22 cellular contexts compared by ENCODE assay signal in genomic region chr10:114726820-114727271, GRCh38.
DNase-seq lines count a peak whose midpoint lies in the region; ATAC-seq, FAIRE-seq and TF ChIP-seq lines count a peak whose summit lies in the region.
"Had no signal": no experiment of that assay in that cellular context is flagged by ENCODE, and none has a peak within 500 bp of the region (broad histone marks: within the 10 kb centered on the region; RNA-seq: fewer than 3 reads in every experiment).

No MANE protein-coding gene starts in this region.

- intact Hi-C loops in MCF 10A (cut with micrococcal nuclease) (no loop called here), mammary epithelial cell (cut with micrococcal nuclease) (no loop called here), PC-9 (cut with micrococcal nuclease; ENCODE audit: unreplicated experiment) (no loop called here), pancreas (cut with DNase I) (no loop called here)

- 86% methylated on average over 3 of the region's 3 CpGs for WGBS in mammary epithelial cell (ENCODE audit: low coverage, missing lambda C conversion rate)
- 49 to 51% methylated on average over 3 of the region's 3 CpGs for WGBS in pancreas, 2 donors

- FAIRE-seq in pancreas (lab: Jason Lieb, UNC): no peak
- FAIRE-seq: GM12891 had no signal

- H4K20me1 ChIP-seq in mammary epithelial cell (ENCODE audit: insufficient read depth, low read length): no peaks in the 10 kb centered on the region
- no peaks in the 10 kb centered on the region for H4K20me1 ChIP-seq in PC-9 (ENCODE audit: insufficient read depth)
- H4K20me1 ChIP-seq: BLaER1 had no signal

- BruUV-seq in MCF 10A (replicated peaks; lab: Mats Ljungman, UMichigan): no TSS peak
- no TSS peak for BruUV-seq in mammary epithelial cell (replicated peaks; lab: Mats Ljungman, UMichigan)
- BruUV-seq in PC-9 (replicated peaks; lab: Mats Ljungman, UMichigan): no TSS peak

- no peaks in the 10 kb centered on the region for H3K9me2 ChIP-seq in PC-9 (ENCODE audit: insufficient read depth)

- no peak overlapping the region for H3K9ac ChIP-seq in mammary epithelial cell (ENCODE audit: insufficient read depth, low read length)
- H3K9ac ChIP-seq: BLaER1, KMS-11 had no signal

- no peak overlapping the region for H3K27ac Mint-ChIP-seq in MCF 10A (ENCODE audit: low read depth, unreplicated experiment)
- H3K27ac Mint-ChIP-seq: CD4-positive, alpha-beta T cell; GM23338 had no signal

- H3K4me2 ChIP-seq in mammary epithelial cell (ENCODE audit: insufficient read depth, low read depth, low read length) (no peak overlapping the region), PC-9 (peak overlapping the region; percentile 49)
- H3K4me2 ChIP-seq: BLaER1, GM23338, KMS-11 had no signal

- no peak overlapping the region for H3K4me3 ChIP-seq in mammary epithelial cell (replicated peaks in 1 of 3; ENCODE audit: insufficient read depth in 1 of 3, low read depth in 2 of 3, low read length in 3 of 3)
- no peak overlapping the region for H3K4me3 ChIP-seq in HEK293 (ENCODE audit: low read depth, low read length)
- no peak overlapping the region for H3K4me3 ChIP-seq in PC-9
- H3K4me3 ChIP-seq in pancreas: no peak overlapping the region
- H3K4me3 ChIP-seq: BLaER1, GM23338, HAP-1 had no signal

- no peak overlapping the region for H3K27ac ChIP-seq in mammary epithelial cell (ENCODE audit: insufficient read depth, low read depth, low read length)
- H3K27ac ChIP-seq in HEK293 (ENCODE audit: extremely low read depth, low read depth, low read length): peak overlapping the region; percentile 41; the same call in 1 of the 2 replicates
- peak overlapping the region; percentile 57 for H3K27ac ChIP-seq in PC-9
- H3K27ac ChIP-seq in pancreas: no peak overlapping the region
- no peak overlapping the region for H3K27ac ChIP-seq in substantia nigra (ENCODE audit: low read depth, low read length, poor library complexity, severe bottlenecking)
- H3K27ac ChIP-seq: BLaER1, HL-60, KMS-11 had no signal

- no peaks in the 10 kb centered on the region for H3K36me3 Mint-ChIP-seq in MCF 10A (ENCODE audit: insufficient read depth, unreplicated experiment)

- H3K9me3 ChIP-seq in mammary epithelial cell (replicated peaks; ENCODE audit: insufficient read depth, low read length) (no peaks in the 10 kb centered on the region), HEK293 (ENCODE audit: control insufficient read depth, insufficient read depth, low read depth, low read length) (no peaks in the 10 kb centered on the region), PC-9 (ENCODE audit: insufficient read depth, low read depth) (no peaks in the 10 kb centered on the region), pancreas (no peaks in the 10 kb centered on the region)
- H3K9me3 ChIP-seq: BLaER1, HAP-1 had no signal

- H3K79me2 ChIP-seq in mammary epithelial cell (ENCODE audit: insufficient read depth, low read length): no peaks in the 10 kb centered on the region
- no peaks in the 10 kb centered on the region for H3K79me2 ChIP-seq in PC-9 (ENCODE audit: low read depth)

- peaks cover 14% of the 10 kb centered on the region for H3F3A ChIP-seq in PC-9 (ENCODE audit: insufficient read depth, low read depth)

- DNase-seq in MCF 10A (ENCODE audit: unreplicated experiment): peak; percentile 58
- no peak for DNase-seq in mammary epithelial cell
- DNase-seq in PC-9: peak in 1 of 2 experiments; percentile 89
- DNase-seq in pancreas: no peak
- DNase-seq in substantia nigra (lab: John Stamatoyannopoulos, UW): no peak
- DNase-seq in erythroblast (lab: John Stamatoyannopoulos, UW): no peak
- DNase-seq: ACHN; CD4-positive, alpha-beta T cell; COR-L47; DMS 273 treated with DMSO at 0.1 percent for 48 hours; MV-4-11; NCI-H1105 treated with DMSO at 0.1 percent for 48 hours; NCI-H2029 treated with DMSO at 0.1 percent for 48 hours; NCI-H774; SHP77 had no signal

- in situ Hi-C loops in mammary epithelial cell (cut with MboI; ENCODE audit: low sequenced_read_pairs in 2 of 2): no loop called here

- TF ChIP-seq CTCF in MCF 10A (IDR thresholded peaks at IDR 0.05; ENCODE audit: unreplicated experiment) (no peak), mammary epithelial cell (conservative IDR thresholded peaks at IDR 0.05 in 1 of 2, IDR thresholded peaks at IDR 0.05 in 1 of 2; ENCODE audit: extremely low read depth in 1 of 2, insufficient read depth in 1 of 2, low read depth in 1 of 2, low read length in 2 of 2) (no peak), HEK293 (tag by site-specific recombination; IDR thresholded peaks at IDR 0.05) (no peak), PC-9 (conservative IDR thresholded peaks at IDR 0.05) (no peak), pancreas (IDR thresholded peaks at IDR 0.05) (no peak)

- peaks cover 45% of the 10 kb centered on the region for H3K4me1 Mint-ChIP-seq in MCF 10A (ENCODE audit: insufficient read depth, unreplicated experiment)

- H3K36me3 ChIP-seq in mammary epithelial cell (ENCODE audit: insufficient read depth, low read length) (no peaks in the 10 kb centered on the region), HEK293 (ENCODE audit: control insufficient read depth in 2 of 2, insufficient read depth in 1 of 2, low read length in 2 of 2) (no peaks in the 10 kb centered on the region), PC-9 (ENCODE audit: low read depth) (no peaks in the 10 kb centered on the region), pancreas (no peaks in the 10 kb centered on the region)
- H3K36me3 ChIP-seq: BLaER1, HAP-1 had no signal

- no peak for TF ChIP-seq POLR2A in erythroblast (IDR thresholded peaks at IDR 0.05; ENCODE audit: low read length)

- ATAC-seq in pancreas: peak; percentile 43 to 84 (median 68)
- ATAC-seq: GM23338 had no signal

- H3K27me3 ChIP-seq in mammary epithelial cell (ENCODE audit: insufficient read depth, low read length) (no peaks in the 10 kb centered on the region), PC-9 (ENCODE audit: insufficient read depth, low read depth) (no peaks in the 10 kb centered on the region), pancreas (no peaks in the 10 kb centered on the region)
- H3K27me3 ChIP-seq: BLaER1 had no signal

- POLR2A ChIA-PET in MCF 10A (lab: Yijun Ruan, JAX) (interaction anchor here (0.6 to 6.3 kb wide), 4 partner anchors 13 to 220 kb away, joined by 3 to 61 read pairs (median 4); no protein-coding TSS in a partner anchor), HEK293 (lab: Yijun Ruan, JAX) (no interaction called here), PC-9 (lab: Charles Lee; ENCODE audit: unreplicated experiment) (no interaction called here)

- H2AFZ ChIP-seq in mammary epithelial cell (ENCODE audit: low read depth, low read length) (no peak overlapping the region), PC-9 (no peak overlapping the region)
- H2AFZ ChIP-seq: GM23338 had no signal

- no peaks in the 10 kb centered on the region for H3K27me3 Mint-ChIP-seq in MCF 10A (ENCODE audit: insufficient read depth, unreplicated experiment)
- H3K27me3 Mint-ChIP-seq: CD4-positive, alpha-beta T cell had no signal

- H3K4me1 ChIP-seq in mammary epithelial cell (ENCODE audit: insufficient read depth, low read length) (peaks cover 14% of the 10 kb centered on the region), HEK293 (ENCODE audit: control insufficient read depth, insufficient read depth, low read length) (peaks cover 21% of the 10 kb centered on the region), PC-9 (replicated peaks; ENCODE audit: insufficient read depth) (peaks cover 45% of the 10 kb centered on the region), pancreas (peaks cover 4 to 14% (median 7%) of the 10 kb centered on the region in 3 donors)
- H3K4me1 ChIP-seq: BLaER1, HAP-1 had no signal

- CTCF ChIA-PET in MCF 10A (lab: Yijun Ruan, JAX): no interaction called here
- CTCF ChIA-PET in mammary epithelial cell (lab: Charles Lee; ENCODE audit: low non-redundant PET): no interaction called here
- CTCF ChIA-PET in HEK293 (lab: Yijun Ruan, JAX): no interaction called here
- CTCF ChIA-PET in PC-9 (lab: Charles Lee): no interaction called here

- H3K9me3 Mint-ChIP-seq in MCF 10A (ENCODE audit: unreplicated experiment): no peaks in the 10 kb centered on the region
- H3K9me3 Mint-ChIP-seq: CD4-positive, alpha-beta T cell had no signal

- no peak overlapping the region for H3K4me3 Mint-ChIP-seq in MCF 10A (ENCODE audit: unreplicated experiment)
- H3K4me3 Mint-ChIP-seq: CD4-positive, alpha-beta T cell; GM23338 had no signal

- dilution Hi-C loops in mammary epithelial cell (cut with HindIII; ENCODE audit: low sequenced_read_pairs): no loop called here

TF ChIP-seq in HEK293, 187 proteins besides CTCF, POLR2A, EP300 and RAD21 (continues in another document):
- TF ChIP-seq BCL11A (tag by site-specific recombination; IDR thresholded peaks at IDR 0.05; ENCODE audit: low read depth): peak; percentile 68; the same call in 1 of the 2 replicates
- no peak for TF ChIP-seq ZSCAN4 (tag by site-specific recombination; IDR thresholded peaks at IDR 0.05)
- no peak for TF ChIP-seq ZNF138 (tag by site-specific recombination; IDR thresholded peaks at IDR 0.05; ENCODE audit: borderline replicate concordance)
- peak; percentile 95 for TF ChIP-seq SCRT2 (tag by site-specific recombination; IDR thresholded peaks at IDR 0.05)
- no peak for TF ChIP-seq ZNF266 (tag by site-specific recombination; IDR thresholded peaks at IDR 0.05; ENCODE audit: low read depth)
- TF ChIP-seq ZNF629 (tag by site-specific recombination; IDR thresholded peaks at IDR 0.05): peak; percentile 91
- no peak for TF ChIP-seq KLF1 (tag by site-specific recombination; IDR thresholded peaks at IDR 0.05)
- no peak for TF ChIP-seq ZNF48 (tag by site-specific recombination; IDR thresholded peaks at IDR 0.05)
- TF ChIP-seq ZNF23 (tag by site-specific recombination; IDR thresholded peaks at IDR 0.05; ENCODE audit: borderline replicate concordance): no peak
- TF ChIP-seq ZNF394 (tag by site-specific recombination; IDR thresholded peaks at IDR 0.05; ENCODE audit: borderline replicate concordance): 0 out of 2 replicates have a peak, but pooled peaks have one; percentile 12

Comparison
In these comparisons a context has a peak if more than half of its experiments do, and no peak if none do; other contexts are left out.
1. H3K27ac ChIP-seq: peak in HEK293 (single experiment) and PC-9 (single experiment); none in mammary epithelial cell (single experiment), pancreas (0 of 4) and substantia nigra (single experiment).